In the genomic region with DNA sequence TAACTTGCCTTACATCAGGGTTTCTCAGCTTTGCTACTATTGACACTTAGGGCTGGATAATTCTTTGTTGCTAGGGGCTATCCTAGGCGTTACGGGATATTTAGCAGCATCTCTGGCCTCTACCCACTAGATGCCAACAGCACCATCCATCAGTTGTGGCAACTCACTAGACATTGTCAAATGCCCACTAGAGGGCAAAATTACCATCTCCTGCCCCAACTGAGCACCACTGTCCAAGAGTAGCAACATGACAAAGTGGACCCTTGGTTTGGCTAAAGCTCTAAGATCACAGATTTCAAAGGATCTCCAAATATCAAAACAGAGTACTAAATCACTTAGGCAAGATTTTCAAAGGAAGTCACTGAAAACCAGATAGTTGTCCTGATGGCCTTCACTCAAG, we compare ENCODE assay signal across 11 cellular contexts.
DNase-seq lines count a peak whose midpoint lies in the region; ATAC-seq and TF ChIP-seq lines count a peak whose summit lies in the region.
"Had no signal": no experiment of that assay in that cellular context is flagged by ENCODE, and none has a peak within 500 bp of the region (broad histone marks: within the 10 kb centered on the region; RNA-seq: fewer than 3 reads in every experiment).

No MANE protein-coding gene starts in this region.

- H3K27ac ChIP-seq in OCI-LY1 (ENCODE audit: low read depth, low read length, poor library complexity, severe bottlenecking) (no peak overlapping the region), esophagus muscularis mucosa (replicated peaks in 1 of 4) (no peak overlapping the region)
- H3K27ac ChIP-seq: sigmoid colon had no signal

- DNase-seq in SIG-M5 treated with dmso at 0.1 percent for 504 hours (lab: John Stamatoyannopoulos, UW; ENCODE audit: unreplicated experiment) (peak; percentile 9), SIG-M5 (lab: John Stamatoyannopoulos, UW) (no peak), epithelial cell of esophagus (ENCODE audit: low read depth) (peak; percentile 13), superior temporal gyrus (ENCODE audit: extremely low spot score) (peak; percentile 35), esophagus muscularis mucosa (ENCODE audit: extremely low spot score) (no peak), AG08396 (ENCODE audit: low spot score) (no peak)
- DNase-seq: naive B cell, NCI-H2081, sigmoid colon had no signal

- H3K27me3 ChIP-seq in OCI-LY1 (ENCODE audit: insufficient read depth, low read length), result no peaks in the 10 kb centered on the region
- no peaks in the 10 kb centered on the region for H3K27me3 ChIP-seq in esophagus muscularis mucosa
- H3K27me3 ChIP-seq: sigmoid colon had no signal

- H3K79me2 ChIP-seq in OCI-LY1 (ENCODE audit: insufficient read depth, low read length), result no peaks in the 10 kb centered on the region

- intact Hi-C loops in esophagus muscularis mucosa (cut with DNase I), result no loop called here

- H3F3A ChIP-seq in OCI-LY1 (ENCODE audit: insufficient read depth, low read length), result no peaks in the 10 kb centered on the region

- H2AFZ ChIP-seq in OCI-LY1 (ENCODE audit: low read length), result no peak overlapping the region

- H3K4me3 ChIP-seq in OCI-LY1 (ENCODE audit: low read depth, low read length, poor library complexity, severe bottlenecking) (no peak overlapping the region), epithelial cell of esophagus (ENCODE audit: low read length) (no peak overlapping the region), esophagus muscularis mucosa (no peak overlapping the region)
- H3K4me3 ChIP-seq: sigmoid colon had no signal

- TF ChIP-seq CTCF in OCI-LY1 (IDR thresholded peaks at IDR 0.05; ENCODE audit: low read length) (peak; percentile 38; the same call in 1 of the 2 replicates), epithelial cell of esophagus (IDR thresholded peaks at IDR 0.05; ENCODE audit: insufficient read depth, low read depth, low read length, missing control alignments) (no peak), esophagus muscularis mucosa (IDR thresholded peaks at IDR 0.05) (no peak)

- WGBS in esophagus muscularis mucosa, result 96% methylated on average over 2 of the region's 2 CpGs

- H4K20me1 ChIP-seq in OCI-LY1 (ENCODE audit: insufficient read depth, low read length), result no peaks in the 10 kb centered on the region

- no peak for TF ChIP-seq POLR2A in esophagus muscularis mucosa (IDR thresholded peaks at IDR 0.05; ENCODE audit: low read depth)

- H3K9ac ChIP-seq in OCI-LY1 (ENCODE audit: low read length), result no peak overlapping the region

- no peak for ATAC-seq in HG02571 (IDR thresholded peaks at IDR 0.05; ENCODE audit: unreplicated experiment)

- H3K9me3 ChIP-seq in OCI-LY1 (ENCODE audit: low read length), result no peaks in the 10 kb centered on the region
- peaks cover 0 to 13% (median 5%) of the 10 kb centered on the region in 4 donors for H3K9me3 ChIP-seq in esophagus muscularis mucosa

- no peak overlapping the region for H3K4me2 ChIP-seq in OCI-LY1 (ENCODE audit: low read length)

- TF ChIP-seq EP300 in esophagus muscularis mucosa (IDR thresholded peaks at IDR 0.05), result no peak

- H3K36me3 ChIP-seq in OCI-LY1 (ENCODE audit: insufficient read depth, low read length), result no peaks in the 10 kb centered on the region
- H3K36me3 ChIP-seq in esophagus muscularis mucosa, result no peaks in the 10 kb centered on the region
- H3K36me3 ChIP-seq: sigmoid colon had no signal

- H3K4me1 ChIP-seq in OCI-LY1 (ENCODE audit: insufficient read depth, low read length, severe bottlenecking) (no peaks in the 10 kb centered on the region), esophagus muscularis mucosa (no peaks in the 10 kb centered on the region)
- H3K4me1 ChIP-seq: sigmoid colon had no signal

- no peaks in the 10 kb centered on the region for H3K9me2 ChIP-seq in OCI-LY1 (ENCODE audit: low read depth, low read length)

Comparison
In these comparisons a context has a peak if more than half of its experiments do, and no peak if none do; other contexts are left out.
1. DNase-seq: peak in SIG-M5 treated with dmso at 0.1 percent for 504 hours (single experiment), epithelial cell of esophagus (single experiment) and superior temporal gyrus (single experiment); none in SIG-M5 (single experiment), esophagus muscularis mucosa (single experiment) and AG08396 (single experiment).